In the genomic region with DNA sequence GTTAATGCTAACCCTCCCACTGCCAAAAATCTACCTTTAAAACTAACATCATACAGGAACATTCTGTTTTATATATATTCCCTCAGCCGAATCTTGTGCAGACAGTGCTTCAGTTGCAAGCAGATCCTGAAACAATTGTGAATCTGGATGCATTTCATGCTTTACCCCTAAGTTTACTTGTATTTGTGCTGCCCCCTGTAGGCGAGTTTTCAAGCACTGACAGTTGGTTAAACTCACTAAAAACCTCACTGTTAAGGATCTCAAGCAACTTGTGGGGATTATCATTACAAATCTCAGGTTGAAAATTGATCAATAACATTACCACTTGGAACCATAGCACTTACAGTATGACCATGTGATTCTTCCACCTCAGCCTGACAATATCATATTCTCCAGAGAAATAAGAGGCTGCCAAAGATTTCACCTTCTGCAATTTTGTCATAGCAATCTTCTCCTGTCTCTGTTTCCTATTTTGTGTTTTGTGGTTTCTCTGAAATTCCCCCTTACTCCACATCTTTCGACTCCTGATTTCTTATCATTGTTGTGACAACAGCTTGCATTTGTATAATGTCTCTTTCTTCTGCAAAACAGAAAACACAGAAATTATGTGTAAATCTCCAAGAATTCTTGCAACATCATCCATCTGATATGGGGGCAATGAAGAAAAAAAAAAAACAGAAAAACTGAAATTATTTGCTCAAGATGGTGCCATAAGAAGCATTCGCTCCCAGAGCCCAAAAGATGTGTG, we compare ENCODE assay signal across 7 cellular contexts.
DNase-seq lines count a peak whose midpoint lies in the region; ATAC-seq, FAIRE-seq and TF ChIP-seq lines count a peak whose summit lies in the region.

No MANE protein-coding gene starts in this region.

- H3K27me3 ChIP-seq in pancreas: no peaks in the 10 kb centered on the region

- no peak overlapping the region for H3K4me3 ChIP-seq in pancreas

- no peaks in the 10 kb centered on the region for H3K9me3 ChIP-seq in pancreas

- no peak for FAIRE-seq in pancreas (lab: Jason Lieb, UNC)

- H3K27ac ChIP-seq in pancreas: no peak overlapping the region

- H3K36me3 ChIP-seq in pancreas: no peaks in the 10 kb centered on the region

- TF ChIP-seq CTCF in pancreas (IDR thresholded peaks at IDR 0.05): peak in 3 of 4 donors; percentile 29 to 55 (median 48)

- DNase-seq in GM04504 (ENCODE audit: low read depth): peak; percentile 15
- DNase-seq in KG1 (lab: John Stamatoyannopoulos, UW): peak; percentile 22
- DNase-seq in SHP77 (lab: John Stamatoyannopoulos, UW): peak; percentile 6 to 60
- peak; percentile 68 for DNase-seq in fibroblast of the conjunctiva (ENCODE audit: low read depth)
- DNase-seq in pancreas: peak in 5 of 6 donors; percentile 40 to 77 (median 60)
- no peak for DNase-seq in cerebellum (ENCODE audit: low spot score)

- no peaks in the 10 kb centered on the region for H3K4me1 ChIP-seq in pancreas

- WGBS in pancreas, 2 donors: 31 to 42% methylated on average over 4 of the region's 4 CpGs

- intact Hi-C loops in pancreas (cut with DNase I): no loop called here

- peak in 3 of 4 donors; percentile 61 to 71 (median 63) for ATAC-seq in pancreas
- ATAC-seq in GM18909 (IDR thresholded peaks at IDR 0.05; ENCODE audit: poor library complexity, unreplicated experiment): no peak
